9 cellular contexts compared by ENCODE assay signal in genomic region chr9:133143639-133144141, GRCh38. TPM values are rescaled to one million over a fixed set of nuclear protein-coding genes. Genes with fewer than 3 reads are reported as not detected.
DNase-seq lines count a peak whose midpoint lies in the region; ATAC-seq and TF ChIP-seq lines count a peak whose summit lies in the region.
"Had no signal": no experiment of that assay in that cellular context is flagged by ENCODE, and none has a peak within 500 bp of the region (broad histone marks: within the 10 kb centered on the region; RNA-seq: fewer than 3 reads in every experiment).

No MANE protein-coding gene starts in this region.

- H3K4me1 ChIP-seq in stomach smooth muscle (ENCODE audit: control insufficient read depth, insufficient read depth, low read length) = peaks cover 57% of the 10 kb centered on the region

- H3K9me3 Mint-ChIP-seq in T-helper 2 cell treated with Interferon-gamma antibody and Interleukin-4, amounts not matched to agents 5 μg/mL and 100 μg/mL, for 36 hours = no peaks in the 10 kb centered on the region
- H3K9me3 Mint-ChIP-seq in activated CD4-positive, alpha-beta memory T cell treated with anti-CD3 and anti-CD28 coated beads, Interleukin-2, amount 10 ng/mL, durations not matched to agents 7 days and 5 days = no peaks in the 10 kb centered on the region
- no peaks in the 10 kb centered on the region for H3K9me3 Mint-ChIP-seq in HFFc6

- H3K27me3 Mint-ChIP-seq in T-helper 2 cell treated with Interferon-gamma antibody and Interleukin-4, amounts not matched to agents 5 μg/mL and 100 μg/mL, for 36 hours (ENCODE audit: low read depth) = no peaks in the 10 kb centered on the region
- no peaks in the 10 kb centered on the region for H3K27me3 Mint-ChIP-seq in activated CD4-positive, alpha-beta memory T cell treated with anti-CD3 and anti-CD28 coated beads, Interleukin-2, amount 10 ng/mL, durations not matched to agents 7 days and 5 days
- peaks cover 2% of the 10 kb centered on the region; the same call in 1 of the 2 replicates for H3K27me3 Mint-ChIP-seq in HFFc6 (ENCODE audit: insufficient read depth)

- no peaks in the 10 kb centered on the region for H3K27me3 ChIP-seq in layer of hippocampus (ENCODE audit: control insufficient read depth, insufficient read depth, low read length)
- H3K27me3 ChIP-seq in stomach smooth muscle (ENCODE audit: control insufficient read depth in 1 of 2, insufficient read depth in 2 of 2, low read length in 2 of 2) = no peaks in the 10 kb centered on the region
- H3K27me3 ChIP-seq: left lung had no signal

- CTCF ChIA-PET in activated CD4-positive, alpha-beta memory T cell treated with anti-CD3 and anti-CD28 coated beads, Interleukin-2, amount 10 ng/mL, durations not matched to agents 7 days and 5 days (lab: Charles Lee) = interaction anchor here (0.6 to 8.9 kb wide), 36 partner anchors 10 to 791 kb away, joined by 3 to 190 read pairs (median 8); partner anchors contain the start of genes GTF3C5, RALGDS and SLC2A6

- H3K36me3 Mint-ChIP-seq in T-helper 2 cell treated with Interferon-gamma antibody and Interleukin-4, amounts not matched to agents 5 μg/mL and 100 μg/mL, for 36 hours (ENCODE audit: low read depth) = peaks cover 11% of the 10 kb centered on the region
- H3K36me3 Mint-ChIP-seq in activated CD4-positive, alpha-beta memory T cell treated with anti-CD3 and anti-CD28 coated beads, Interleukin-2, amount 10 ng/mL, durations not matched to agents 7 days and 5 days (ENCODE audit: low read depth) = peaks cover 16% of the 10 kb centered on the region
- H3K36me3 Mint-ChIP-seq in HFFc6 (ENCODE audit: low read depth) = no peaks in the 10 kb centered on the region

- H3K27ac ChIP-seq in layer of hippocampus (ENCODE audit: low read depth, low read length) (peak overlapping the region; percentile 100), stomach smooth muscle (ENCODE audit: low read length) (no peak overlapping the region)

- H3K4me3 Mint-ChIP-seq in T-helper 2 cell treated with Interferon-gamma antibody and Interleukin-4, amounts not matched to agents 5 μg/mL and 100 μg/mL, for 36 hours = peak overlapping the region; percentile 73
- H3K4me3 Mint-ChIP-seq in activated CD4-positive, alpha-beta memory T cell treated with anti-CD3 and anti-CD28 coated beads, Interleukin-2, amount 10 ng/mL, durations not matched to agents 7 days and 5 days = peak overlapping the region; percentile 75
- H3K4me3 Mint-ChIP-seq in HFFc6 = no peak overlapping the region

- H3K27ac Mint-ChIP-seq in T-helper 2 cell treated with Interferon-gamma antibody and Interleukin-4, amounts not matched to agents 5 μg/mL and 100 μg/mL, for 36 hours = peak overlapping the region; percentile 91
- peak overlapping the region; percentile 90 for H3K27ac Mint-ChIP-seq in activated CD4-positive, alpha-beta memory T cell treated with anti-CD3 and anti-CD28 coated beads, Interleukin-2, amount 10 ng/mL, durations not matched to agents 7 days and 5 days
- no peak overlapping the region; the same call in 1 of the 2 replicates for H3K27ac Mint-ChIP-seq in HFFc6

- H3K9me3 ChIP-seq in stomach smooth muscle (ENCODE audit: control insufficient read depth in 2 of 2, low read length in 2 of 2) = no peaks in the 10 kb centered on the region
- H3K9me3 ChIP-seq: left lung had no signal

- POLR2A ChIA-PET in activated CD4-positive, alpha-beta memory T cell treated with anti-CD3 and anti-CD28 coated beads, Interleukin-2, amount 10 ng/mL, durations not matched to agents 7 days and 5 days (lab: Charles Lee) = interaction anchor here (0.6 to 8.1 kb wide), 15 partner anchors 11 to 228 kb away, joined by 3 to 131 read pairs (median 5); partner anchors contain the start of genes GTF3C5 and RALGDS

- peaks cover 47% of the 10 kb centered on the region for H3K4me1 Mint-ChIP-seq in T-helper 2 cell treated with Interferon-gamma antibody and Interleukin-4, amounts not matched to agents 5 μg/mL and 100 μg/mL, for 36 hours (ENCODE audit: low read depth)
- peaks cover 84% of the 10 kb centered on the region for H3K4me1 Mint-ChIP-seq in activated CD4-positive, alpha-beta memory T cell treated with anti-CD3 and anti-CD28 coated beads, Interleukin-2, amount 10 ng/mL, durations not matched to agents 7 days and 5 days
- H3K4me1 Mint-ChIP-seq in HFFc6 (ENCODE audit: low read depth) = peaks cover 26% of the 10 kb centered on the region

- ATAC-seq in GM18498 (IDR thresholded peaks at IDR 0.05; ENCODE audit: unreplicated experiment) = no peak

- peak overlapping the region in 1 of 2 donors; percentile 59 for H3K9ac ChIP-seq in stomach smooth muscle (ENCODE audit: low read length in 2 of 2)

- TF ChIP-seq CTCF in HFFc6 (IDR thresholded peaks at IDR 0.05) = no peak

- H3K36me3 ChIP-seq in stomach smooth muscle (ENCODE audit: control insufficient read depth in 2 of 2, insufficient read depth in 2 of 2, low read length in 2 of 2) = peaks cover 0 to 3% of the 10 kb centered on the region in 2 donors
- H3K36me3 ChIP-seq: left lung had no signal

- no peak for DNase-seq in T-helper 2 cell treated with Interferon-gamma antibody and Interleukin-4, amounts not matched to agents 5 μg/mL and 100 μg/mL, for 36 hours (ENCODE audit: low spot score)
- DNase-seq in T-helper 2 cell = no peak
- DNase-seq in activated CD4-positive, alpha-beta memory T cell treated with anti-CD3 and anti-CD28 coated beads, Interleukin-2, amount 10 ng/mL, durations not matched to agents 7 days and 5 days = no peak
- no peak for DNase-seq in NCI-H2171 treated with DMSO at 0.1 percent for 48 hours (lab: John Stamatoyannopoulos, UW)
- DNase-seq in HFFc6 = no peak

- H3K4me3 ChIP-seq in stomach smooth muscle (ENCODE audit: low read length in 2 of 2) = peak overlapping the region; percentile 37 to 71

RNA-seq across cellular contexts. Expression of gene GBGT1, which starts 20.0 kb away (rescaled TPM):
- 1 to 10 TPM; 2.5 to 3.9 TPM for total RNA-seq in activated CD4-positive, alpha-beta memory T cell treated with anti-CD3 and anti-CD28 coated beads, Interleukin-2, amount 10 ng/mL, durations not matched to agents 7 days and 5 days
- 1 to 10 TPM; 1.1 to 2.8 (median 1.7) TPM for total RNA-seq in HFFc6 (2021; fragmentation: NEBNext Ultra II Directional; extraction: Animal tissue kit (Norgen Biotek cat#: 25700))

RNA-seq across cellular contexts. Expression of gene RALGDS, which starts 22.6 kb away (rescaled TPM):
- 100 to 1,000 TPM; 113 to 123 TPM for total RNA-seq in activated CD4-positive, alpha-beta memory T cell treated with anti-CD3 and anti-CD28 coated beads, Interleukin-2, amount 10 ng/mL, durations not matched to agents 7 days and 5 days
- 10 to 100 TPM; 12.1 to 15.8 (median 14.8) TPM for total RNA-seq in HFFc6 (2021; fragmentation: NEBNext Ultra II Directional; extraction: Animal tissue kit (Norgen Biotek cat#: 25700))

Comparison
In these comparisons a context has a peak if more than half of its experiments do, and no peak if none do; other contexts are left out.
1. RNA of gene RALGDS, which starts 22.6 kb away (total RNA-seq): 113 to 123 TPM in activated CD4-positive, alpha-beta memory T cell treated with anti-CD3 and anti-CD28 coated beads, Interleukin-2, amount 10 ng/mL, durations not matched to agents 7 days and 5 days; 12.1 to 15.8 TPM in HFFc6; every median in the first group is over 4 times any median in the second.